ENCODE assay signal across 18 cellular contexts in the genomic region with DNA sequence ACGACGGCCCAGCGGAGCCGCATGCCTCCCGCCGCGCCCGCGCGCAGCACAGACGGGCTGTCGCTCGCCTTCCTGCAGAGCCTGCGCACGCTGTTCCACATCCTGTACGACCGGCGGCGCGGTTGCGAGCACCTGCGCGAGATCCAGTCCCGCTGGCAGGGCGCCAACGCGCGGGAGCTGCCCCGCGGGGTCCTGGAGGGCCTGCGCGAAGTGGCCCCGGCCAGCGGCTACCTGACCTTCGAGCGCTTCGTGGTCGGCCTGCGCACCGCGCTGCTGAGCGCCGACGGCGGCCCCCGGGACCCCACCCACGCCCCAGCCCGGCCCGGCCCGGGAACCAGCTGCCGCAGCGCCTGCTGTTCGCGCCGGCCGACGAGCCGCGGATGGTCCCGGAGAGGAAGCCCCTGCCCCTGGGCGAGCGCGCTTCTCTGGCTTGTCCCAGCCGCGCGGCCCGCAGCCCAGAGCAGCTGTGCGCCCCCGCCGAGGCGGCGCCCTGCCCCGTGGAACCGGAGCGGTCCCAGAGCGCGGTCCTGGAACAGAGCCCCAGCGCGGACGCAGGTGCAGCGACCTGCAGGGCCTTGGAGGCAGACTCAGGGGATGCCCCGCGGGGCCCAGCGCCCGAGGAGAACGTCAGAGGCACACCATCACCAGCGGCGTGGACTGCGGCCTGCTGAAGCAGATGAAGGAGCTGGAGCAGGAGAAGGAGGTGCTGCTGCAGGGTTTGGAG. TPM values are rescaled to one million over a fixed set of nuclear protein-coding genes. Genes with fewer than 3 reads are reported as not detected.
DNase-seq lines count a peak whose midpoint lies in the region; ATAC-seq and TF ChIP-seq lines count a peak whose summit lies in the region.
"Had no signal": no experiment of that assay in that cellular context is flagged by ENCODE, and none has a peak within 500 bp of the region (broad histone marks: within the 10 kb centered on the region; RNA-seq: fewer than 3 reads in every experiment).

No MANE protein-coding gene starts in this region.

- DNase-seq in sigmoid colon (peak; percentile 54), upper lobe of right lung (no peak), NCI-H526 (lab: John Stamatoyannopoulos, UW) (no peak)
- DNase-seq: C1 segment of cervical spinal cord; Caco-2; CD4-positive, CD25-positive, alpha-beta regulatory T cell; CD8-positive, alpha-beta T cell; DMS153; DND-41; GOT3; HFFc6 had no signal

- TF ChIP-seq EP300 in gastroesophageal sphincter (IDR thresholded peaks at IDR 0.05) (no peak), sigmoid colon (IDR thresholded peaks at IDR 0.05) (no peak)

- WGBS in gastroesophageal sphincter (ENCODE audit: low coverage in 1 of 2), 2 donors, result no CpG with 5 or more reads among the region's 89 CpGs
- WGBS in sigmoid colon, 2 donors, result 69 to 81% methylated on average over 89 of the region's 89 CpGs

- intact Hi-C loops in sigmoid colon (cut with DNase I) (no loop called here), upper lobe of right lung (cut with DNase I) (no loop called here)

- no peaks in the 10 kb centered on the region for H3K4me1 ChIP-seq in gastroesophageal sphincter
- no peaks in the 10 kb centered on the region for H3K4me1 ChIP-seq in sigmoid colon
- no peaks in the 10 kb centered on the region for H3K4me1 ChIP-seq in upper lobe of right lung
- H3K4me1 ChIP-seq: Caco-2, HAP-1 had no signal

- no peak for TF ChIP-seq CTCF in gastroesophageal sphincter (IDR thresholded peaks at IDR 0.05)
- TF ChIP-seq CTCF in sigmoid colon (IDR thresholded peaks at IDR 0.05), result no peak
- no peak for TF ChIP-seq CTCF in upper lobe of right lung (IDR thresholded peaks at IDR 0.05)

- no peak overlapping the region for H3K27ac ChIP-seq in gastroesophageal sphincter
- no peak overlapping the region for H3K27ac ChIP-seq in sigmoid colon
- H3K27ac ChIP-seq in upper lobe of right lung, result no peak overlapping the region

- ATAC-seq in gastroesophageal sphincter, result peak; percentile 22
- peak; percentile 14 for ATAC-seq in upper lobe of right lung
- ATAC-seq in HG03280 (IDR thresholded peaks at IDR 0.05; ENCODE audit: unreplicated experiment), result no peak
- ATAC-seq in GM19467 (IDR thresholded peaks at IDR 0.05; ENCODE audit: unreplicated experiment), result no peak
- ATAC-seq: CD8-positive, alpha-beta T cell had no signal

- H3K4me3 ChIP-seq in gastroesophageal sphincter (no peak overlapping the region), sigmoid colon (no peak overlapping the region), upper lobe of right lung (no peak overlapping the region)
- H3K4me3 ChIP-seq: HAP-1 had no signal

- peaks cover 0 to 23% (median 0%) of the 10 kb centered on the region in 3 donors for H3K9me3 ChIP-seq in gastroesophageal sphincter
- peaks cover 0 to 14% (median 0%) of the 10 kb centered on the region in 4 donors for H3K9me3 ChIP-seq in sigmoid colon
- H3K9me3 ChIP-seq in upper lobe of right lung, result no peaks in the 10 kb centered on the region
- H3K9me3 ChIP-seq: HAP-1 had no signal

- peaks cover 26% of the 10 kb centered on the region for H3K27me3 ChIP-seq in gastroesophageal sphincter
- peaks cover 0 to 8% (median 0%) of the 10 kb centered on the region in 3 donors for H3K27me3 ChIP-seq in sigmoid colon
- no peaks in the 10 kb centered on the region for H3K27me3 ChIP-seq in upper lobe of right lung

- H3K36me3 ChIP-seq in gastroesophageal sphincter, result no peaks in the 10 kb centered on the region
- H3K36me3 ChIP-seq in sigmoid colon, result no peaks in the 10 kb centered on the region
- H3K36me3 ChIP-seq in upper lobe of right lung, result no peaks in the 10 kb centered on the region
- H3K36me3 ChIP-seq: HAP-1 had no signal

- TF ChIP-seq POLR2A in gastroesophageal sphincter (IDR thresholded peaks at IDR 0.05) (no peak), sigmoid colon (IDR thresholded peaks at IDR 0.05) (no peak)

RNA-seq across cellular contexts. Expression of a gene that starts 25.3 kb away (rescaled TPM):
- total RNA-seq in gastroesophageal sphincter, result not detected
- total RNA-seq in sigmoid colon, result not detected
- not detected for polyA plus RNA-seq in sigmoid colon
- total RNA-seq in upper lobe of right lung, result not detected
- total RNA-seq: A172; A673; Caco-2; CD4-positive, CD25-positive, alpha-beta regulatory T cell; CD8-positive, alpha-beta T cell; HFFc6 had no signal
- polyA plus RNA-seq: BJ; CD4-positive, CD25-positive, alpha-beta regulatory T cell had no signal

Comparison
In these comparisons a context has a peak if more than half of its experiments do, and no peak if none do; other contexts are left out.
1. ATAC-seq: peak in gastroesophageal sphincter (single experiment) and upper lobe of right lung (single experiment); none in HG03280 (single experiment) and GM19467 (single experiment).